ENCODE assay signal across 25 cellular contexts in the genomic region with DNA sequence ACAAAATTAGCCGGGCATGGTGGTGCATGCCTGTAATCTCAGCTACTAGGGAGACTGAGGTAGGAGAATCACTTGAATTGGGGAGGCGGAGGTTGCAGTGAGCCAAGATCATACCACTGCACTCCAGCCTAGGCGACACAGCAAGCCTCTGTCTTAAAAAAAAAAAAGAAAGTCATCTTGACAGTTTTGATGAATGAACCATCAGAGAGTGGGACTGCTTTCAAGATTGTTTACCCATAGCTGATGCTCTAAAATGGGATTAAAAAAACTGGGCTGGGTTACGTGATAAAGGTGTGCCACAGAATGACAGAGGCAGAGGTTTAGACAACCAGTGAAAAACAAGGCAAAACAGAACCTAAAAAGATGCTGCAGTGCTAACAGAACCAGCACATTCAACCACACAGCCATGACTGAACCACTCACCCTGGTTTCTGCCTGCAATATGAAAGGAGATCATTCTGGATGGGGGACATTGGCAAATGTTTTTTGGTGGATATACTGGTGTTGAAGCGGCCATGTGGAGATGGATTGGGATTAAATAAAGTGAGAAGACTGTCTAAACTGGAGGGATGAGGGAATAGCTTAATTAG. TPM values are rescaled to one million over a fixed set of nuclear protein-coding genes. Genes with fewer than 3 reads are reported as not detected.
DNase-seq lines count a peak whose midpoint lies in the region; ATAC-seq, FAIRE-seq and TF ChIP-seq lines count a peak whose summit lies in the region.
"Had no signal": no experiment of that assay in that cellular context is flagged by ENCODE, and none has a peak within 500 bp of the region (broad histone marks: within the 10 kb centered on the region; RNA-seq: fewer than 3 reads in every experiment).

No MANE protein-coding gene starts in this region.

- H3T11ph ChIP-seq in H9 (ENCODE audit: low read length) = no peak overlapping the region

- H3K14ac ChIP-seq in H9 (ENCODE audit: insufficient read depth, low read length) = no peak overlapping the region

- no peak overlapping the region for H3K9ac ChIP-seq in H9 (ENCODE audit: extremely low read depth, insufficient read length, low read length)
- H3K9ac ChIP-seq: parathyroid adenoma had no signal

- H3K4me2 ChIP-seq in H9 (ENCODE audit: insufficient read depth, insufficient read length, low read length) = no peak overlapping the region

- H4K5ac ChIP-seq in H9 (ENCODE audit: insufficient read length, low read depth, low read length) = no peak overlapping the region

- 71 to 87% (median 76%) methylated on average over 5 of the region's 5 CpGs for WGBS in psoas muscle, 3 donors
- WGBS in adrenal gland, 4 donors = 86 to 98% (median 90%) methylated on average over 5 of the region's 5 CpGs
- 100% methylated on average over 1 of the region's 5 CpGs for WGBS in H9 (ENCODE audit: extremely low coverage, insufficient read length, low lambda C conversion rate)

- no peak overlapping the region for H2AFZ ChIP-seq in H9 (ENCODE audit: low read length)
- H2AFZ ChIP-seq: parathyroid adenoma had no signal

- H3K36me3 Mint-ChIP-seq in activated T-cell treated with anti-CD3 and anti-CD28 coated beads, Interleukin-2, amount 50 U/mL, for 24 hours (ENCODE audit: low read depth) = no peaks in the 10 kb centered on the region
- no peaks in the 10 kb centered on the region for H3K36me3 Mint-ChIP-seq in activated T-helper 1 cell treated with anti-CD3 and anti-CD28 coated beads, Interleukin-12 subunit alpha, Interleukin-12 subunit beta, Interleukin-2, Interleukin-4 antibody, amounts not matched to agents 30 ng/mL and 10 ng/mL and 1 ng/mL, durations not matched to agents 14 hours and 24 hours and 36 hours (ENCODE audit: low read depth)
- no peaks in the 10 kb centered on the region for H3K36me3 Mint-ChIP-seq in H9 (ENCODE audit: insufficient read depth in 1 of 3, low read depth in 3 of 3)

- H2BK15ac ChIP-seq in H9 (ENCODE audit: low read depth, low read length) = no peak overlapping the region

- H3K79me2 ChIP-seq in H9 (ENCODE audit: insufficient read depth, low read length) = no peaks in the 10 kb centered on the region
- H3K79me2 ChIP-seq: parathyroid adenoma had no signal

- H3K4me1 ChIP-seq in psoas muscle = peaks cover 63% of the 10 kb centered on the region
- H3K4me1 ChIP-seq in adrenal gland (replicated peaks in 1 of 2) = no peaks in the 10 kb centered on the region
- no peaks in the 10 kb centered on the region for H3K4me1 ChIP-seq in H9 (ENCODE audit: insufficient read depth, low read length)
- H3K4me1 ChIP-seq: parathyroid adenoma had no signal

- no peaks in the 10 kb centered on the region for H3K23me2 ChIP-seq in H9 (ENCODE audit: insufficient read length, low read depth, low read length, poor library complexity, severe bottlenecking)

- no peak for FAIRE-seq in GM12891 (lab: Jason Lieb, UNC)
- FAIRE-seq: endometrium had no signal

- H3K23ac ChIP-seq in H9 (ENCODE audit: insufficient read length, low read depth, low read length) = no peak overlapping the region

- no peak overlapping the region for H3K4me3 Mint-ChIP-seq in activated T-cell treated with anti-CD3 and anti-CD28 coated beads, Interleukin-2, amount 50 U/mL, for 24 hours
- peak overlapping the region; percentile 29 for H3K4me3 Mint-ChIP-seq in activated T-helper 1 cell treated with anti-CD3 and anti-CD28 coated beads, Interleukin-12 subunit alpha, Interleukin-12 subunit beta, Interleukin-2, Interleukin-4 antibody, amounts not matched to agents 30 ng/mL and 10 ng/mL and 1 ng/mL, durations not matched to agents 14 hours and 24 hours and 36 hours
- H3K4me3 Mint-ChIP-seq in H9 = no peak overlapping the region
- H3K4me3 Mint-ChIP-seq: neural crest cell had no signal

- H3K18ac ChIP-seq in H9 (ENCODE audit: insufficient read length, low read depth, low read length) = no peak overlapping the region

- H3K9me3 ChIP-seq in psoas muscle (no peaks in the 10 kb centered on the region), adrenal gland (replicated peaks in 1 of 3) (no peaks in the 10 kb centered on the region), H9 (ENCODE audit: control insufficient read depth, low read depth, low read length) (no peaks in the 10 kb centered on the region)
- H3K9me3 ChIP-seq: esophagus squamous epithelium, MG63, SJSA1, spleen had no signal

- H2BK120ac ChIP-seq in H9 (ENCODE audit: low read depth, low read length, poor library complexity, severe bottlenecking) = no peak overlapping the region

- H3K27me3 ChIP-seq in psoas muscle (ENCODE audit: insufficient read depth in 3 of 3, low read length in 2 of 3) = no peaks in the 10 kb centered on the region
- no peaks in the 10 kb centered on the region for H3K27me3 ChIP-seq in adrenal gland
- H3K27me3 ChIP-seq in H9 (ENCODE audit: insufficient read depth, low read length) = no peaks in the 10 kb centered on the region
- H3K27me3 ChIP-seq: esophagus squamous epithelium, MG63, SJSA1, spleen had no signal

- H4K91ac ChIP-seq in H9 (ENCODE audit: insufficient read length, low read depth, low read length) = no peak overlapping the region

- TF ChIP-seq POLR2A in adrenal gland (IDR thresholded peaks at IDR 0.05) = no peak
- TF ChIP-seq POLR2A in GM12891 (IDR thresholded peaks at IDR 0.05; ENCODE audit: low read depth, low read length) = no peak

- H3K56ac ChIP-seq in H9 (ENCODE audit: insufficient read length, low read depth, low read length) = no peak overlapping the region

- ATAC-seq in GM19351 (IDR thresholded peaks at IDR 0.05; ENCODE audit: unreplicated experiment) (peak; percentile 9), psoas muscle (no peak)
- ATAC-seq: right cardiac atrium had no signal

- no peak overlapping the region for H2BK12ac ChIP-seq in H9 (ENCODE audit: insufficient read length, low read depth, low read length)

- H3K27ac ChIP-seq in psoas muscle (peak overlapping the region; percentile 75), adrenal gland (no peak overlapping the region), H9 (ENCODE audit: insufficient read length, low read depth, low read length) (no peak overlapping the region)
- H3K27ac ChIP-seq: C4-2B, esophagus squamous epithelium, parathyroid adenoma, SJSA1 had no signal

- H2BK5ac ChIP-seq in H9 (ENCODE audit: insufficient read length, low read length) = no peak overlapping the region

- H4K20me1 ChIP-seq in H9 (ENCODE audit: control insufficient read depth, insufficient read depth, insufficient read length) = no peaks in the 10 kb centered on the region

- peaks cover 26% of the 10 kb centered on the region for H3K4me1 Mint-ChIP-seq in activated T-cell treated with anti-CD3 and anti-CD28 coated beads, Interleukin-2, amount 50 U/mL, for 24 hours (ENCODE audit: low read depth)
- H3K4me1 Mint-ChIP-seq in activated T-helper 1 cell treated with anti-CD3 and anti-CD28 coated beads, Interleukin-12 subunit alpha, Interleukin-12 subunit beta, Interleukin-2, Interleukin-4 antibody, amounts not matched to agents 30 ng/mL and 10 ng/mL and 1 ng/mL, durations not matched to agents 14 hours and 24 hours and 36 hours (ENCODE audit: low read depth) = peaks cover 26% of the 10 kb centered on the region
- no peaks in the 10 kb centered on the region for H3K4me1 Mint-ChIP-seq in H9

- H3K4me3 ChIP-seq in psoas muscle = no peak overlapping the region
- no peak overlapping the region for H3K4me3 ChIP-seq in adrenal gland
- H3K4me3 ChIP-seq: esophagus squamous epithelium, MG63, SJSA1, spleen had no signal

- H3K9me3 Mint-ChIP-seq in activated T-cell treated with anti-CD3 and anti-CD28 coated beads, Interleukin-2, amount 50 U/mL, for 24 hours = no peaks in the 10 kb centered on the region
- no peaks in the 10 kb centered on the region for H3K9me3 Mint-ChIP-seq in activated T-helper 1 cell treated with anti-CD3 and anti-CD28 coated beads, Interleukin-12 subunit alpha, Interleukin-12 subunit beta, Interleukin-2, Interleukin-4 antibody, amounts not matched to agents 30 ng/mL and 10 ng/mL and 1 ng/mL, durations not matched to agents 14 hours and 24 hours and 36 hours
- H3K9me3 Mint-ChIP-seq in H9 = no peaks in the 10 kb centered on the region
- H3K9me3 Mint-ChIP-seq: neural crest cell had no signal

- no peak overlapping the region for H4K8ac ChIP-seq in H9 (replicated peaks; ENCODE audit: insufficient read length, low read depth, low read length)

- no peaks in the 10 kb centered on the region for H3K79me1 ChIP-seq in H9 (ENCODE audit: insufficient read depth, low read depth, low read length, poor library complexity, severe bottlenecking)

- no peak overlapping the region for H3K4ac ChIP-seq in H9 (ENCODE audit: low read depth, low read length)

- DNase-seq in activated T-cell treated with anti-CD3 and anti-CD28 coated beads, Interleukin-2, amount 50 U/mL, for 24 hours = no peak
- DNase-seq in activated T-cell treated with anti-CD3 and anti-CD28 coated beads, Interleukin-2, amount 50 U/mL, for 1 hour = no peak
- no peak for DNase-seq in activated T-helper 1 cell treated with anti-CD3 and anti-CD28 coated beads, Interleukin-12 subunit alpha, Interleukin-12 subunit beta, Interleukin-2, Interleukin-4 antibody, amounts not matched to agents 30 ng/mL and 10 ng/mL and 1 ng/mL, durations not matched to agents 14 hours and 24 hours and 36 hours (ENCODE audit: low spot score)
- no peak for DNase-seq in psoas muscle
- no peak for DNase-seq in adrenal gland
- DNase-seq in GM12891 (ENCODE audit: insufficient read length, low spot score) = no peak
- DNase-seq in H9 = no peak
- DNase-seq: activated CD4-positive, CD25-positive, alpha-beta regulatory T cell treated with anti-CD3 and anti-CD28 coated beads, Interleukin-2, amount 50 U/mL, for 72 hours; activated CD8-positive, alpha-beta memory T cell treated with anti-CD3 and anti-CD28 coated beads, Interleukin-2, amount 50 U/mL, for 4 hours; activated gamma-delta T cell; esophagus squamous epithelium; foreskin melanocyte; MG63; NCI-H1105 treated with DMSO at 0.1 percent for 48 hours; NCI-H1930; NCI-H69; right cardiac atrium; spleen; stimulated activated CD4-positive, alpha-beta T cell treated with anti-CD3 and anti-CD28 coated beads, Interleukin-2, amount 100 ng/mL, for 48 hours had no signal

- peak overlapping the region; percentile 42 for H3K27ac Mint-ChIP-seq in activated T-cell treated with anti-CD3 and anti-CD28 coated beads, Interleukin-2, amount 50 U/mL, for 24 hours
- peak overlapping the region; percentile 46 for H3K27ac Mint-ChIP-seq in activated T-helper 1 cell treated with anti-CD3 and anti-CD28 coated beads, Interleukin-12 subunit alpha, Interleukin-12 subunit beta, Interleukin-2, Interleukin-4 antibody, amounts not matched to agents 30 ng/mL and 10 ng/mL and 1 ng/mL, durations not matched to agents 14 hours and 24 hours and 36 hours
- no peak overlapping the region for H3K27ac Mint-ChIP-seq in H9

- TF ChIP-seq CTCF in psoas muscle (IDR thresholded peaks at IDR 0.05) (no peak), adrenal gland (IDR thresholded peaks at IDR 0.05) (no peak), H9 (conservative IDR thresholded peaks at IDR 0.05) (no peak)

- H3K27me3 Mint-ChIP-seq in activated T-cell treated with anti-CD3 and anti-CD28 coated beads, Interleukin-2, amount 50 U/mL, for 24 hours = no peaks in the 10 kb centered on the region
- peaks cover 3% of the 10 kb centered on the region for H3K27me3 Mint-ChIP-seq in activated T-helper 1 cell treated with anti-CD3 and anti-CD28 coated beads, Interleukin-12 subunit alpha, Interleukin-12 subunit beta, Interleukin-2, Interleukin-4 antibody, amounts not matched to agents 30 ng/mL and 10 ng/mL and 1 ng/mL, durations not matched to agents 14 hours and 24 hours and 36 hours (ENCODE audit: insufficient read depth)
- H3K27me3 Mint-ChIP-seq in H9 (ENCODE audit: low read depth) = peaks cover 3% of the 10 kb centered on the region; the same call in 1 of the 2 replicates

- no peaks in the 10 kb centered on the region for H3K36me3 ChIP-seq in psoas muscle (ENCODE audit: insufficient read depth in 1 of 2, low read depth in 1 of 2)
- H3K36me3 ChIP-seq in adrenal gland (replicated peaks in 1 of 2) = no peaks in the 10 kb centered on the region
- H3K36me3 ChIP-seq: esophagus squamous epithelium, MG63, SJSA1, spleen had no signal

- H2AK5ac ChIP-seq in H9 (ENCODE audit: insufficient read length, low read length) = no peak overlapping the region

- H2BK20ac ChIP-seq in H9 (ENCODE audit: low read depth, low read length, poor library complexity, severe bottlenecking) = no peak overlapping the region

- intact Hi-C loops in activated T-helper 1 cell treated with anti-CD3 and anti-CD28 coated beads, Interleukin-12 subunit alpha, Interleukin-12 subunit beta, Interleukin-2, Interleukin-4 antibody, amounts not matched to agents 30 ng/mL and 10 ng/mL and 1 ng/mL, durations not matched to agents 14 hours and 24 hours and 36 hours (cut with micrococcal nuclease) = loop anchor here (1.0 to 5.0 kb wide), 2 partner anchors 10 to 201 kb away; no protein-coding TSS in a partner anchor
- intact Hi-C loops in psoas muscle (cut with DNase I) (no loop called here), adrenal gland (cut with DNase I) (no loop called here)

RNA-seq across cellular contexts. Expression of gene GPAT3, which starts 22.2 kb away (rescaled TPM):
- 5.7 and 6.6 TPM in 2 replicates for total RNA-seq in activated T-helper 1 cell treated with anti-CD3 and anti-CD28 coated beads, Interleukin-12 subunit alpha, Interleukin-12 subunit beta, Interleukin-2, Interleukin-4 antibody, amounts not matched to agents 30 ng/mL and 10 ng/mL and 1 ng/mL, durations not matched to agents 14 hours and 24 hours and 36 hours
- total RNA-seq in psoas muscle = 10 to 100 TPM; 18.9 to 55.5 (median 32.6) TPM
- 100 to 1,000 TPM in 1 of 3 donors, 10 to 100 TPM in 2; 42.0 to 108 (median 49.2) TPM for polyA plus RNA-seq in psoas muscle
- total RNA-seq in adrenal gland = 1 to 10 TPM in 4 of 8 donors, under 1 TPM in 4; 0.12 to 2.4 (median 0.91) TPM
- 1 to 10 TPM in 1 of 3 donors, under 1 TPM in 2; 0.64 to 4.6 (median 0.75) TPM for polyA plus RNA-seq in adrenal gland
- polyA plus RNA-seq in GM12891 (2012; ENCODE audit: low read depth, missing spikeins) = 0.17 TPM
- 0.42 and 1.8 TPM in 2 replicates for total RNA-seq in H9 (2021)
- total RNA-seq: neural crest cell had no signal

Comparison
In these comparisons a context has a peak if more than half of its experiments do, and no peak if none do; other contexts are left out.
1. H3K27ac Mint-ChIP-seq: peak in activated T-cell treated with anti-CD3 and anti-CD28 coated beads, Interleukin-2, amount 50 U/mL, for 24 hours (single experiment) and activated T-helper 1 cell treated with anti-CD3 and anti-CD28 coated beads, Interleukin-12 subunit alpha, Interleukin-12 subunit beta, Interleukin-2, Interleukin-4 antibody, amounts not matched to agents 30 ng/mL and 10 ng/mL and 1 ng/mL, durations not matched to agents 14 hours and 24 hours and 36 hours (single experiment); none in H9 (0 of 3).